Comparison of ENCODE assay signal across 9 cellular contexts in the genomic region with DNA sequence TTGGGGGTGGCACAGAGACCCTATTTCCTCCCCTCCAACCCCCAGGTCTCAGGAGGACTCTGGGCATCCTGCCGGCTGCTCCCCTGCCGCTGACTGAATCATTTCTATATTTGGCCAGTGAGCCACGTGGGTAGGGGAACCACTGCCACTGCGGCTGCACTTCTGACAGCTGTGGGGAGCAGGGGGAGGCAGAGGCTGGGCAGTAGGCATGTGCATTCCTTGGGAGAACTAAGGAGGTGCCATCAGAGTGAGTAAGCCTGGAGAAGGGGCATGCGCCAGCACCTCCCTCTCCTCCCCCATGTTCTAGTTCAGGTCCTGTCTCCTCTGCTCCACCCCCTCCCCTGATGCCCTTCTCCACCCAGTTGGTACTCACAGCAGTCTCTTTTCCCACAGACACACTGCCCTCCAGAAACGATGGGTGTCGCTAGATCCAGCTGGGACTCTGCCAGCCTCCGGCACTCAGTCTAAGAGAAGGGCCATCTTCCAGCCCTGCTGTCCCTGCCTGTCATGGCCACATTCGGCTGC. TPM values are rescaled to one million over a fixed set of nuclear protein-coding genes. Genes with fewer than 3 reads are reported as not detected.
DNase-seq lines count a peak whose midpoint lies in the region; ATAC-seq and TF ChIP-seq lines count a peak whose summit lies in the region.
"Had no signal": no experiment of that assay in that cellular context is flagged by ENCODE, and none has a peak within 500 bp of the region (broad histone marks: within the 10 kb centered on the region; RNA-seq: fewer than 3 reads in every experiment).

No MANE protein-coding gene starts in this region.

- H3K79me2 ChIP-seq in PC-3 (ENCODE audit: low read length) = no peaks in the 10 kb centered on the region

- H3K4me1 ChIP-seq in PC-3 (ENCODE audit: insufficient read depth, low read length) = peaks cover 11% of the 10 kb centered on the region; the same call in 1 of the 2 replicates
- no peaks in the 10 kb centered on the region for H3K4me1 ChIP-seq in ovary (ENCODE audit: insufficient read depth)

- DNase-seq in 8988T (peak; percentile 31), PC-3 (peak; percentile 63), glomerular visceral epithelial cell (ENCODE audit: extremely low spot score) (peak; percentile 96), ovary (no peak), NCI-H345 treated with DMSO at 0.1 percent for 48 hours (lab: John Stamatoyannopoulos, UW; ENCODE audit: unreplicated experiment) (no peak)

- H3K9me3 ChIP-seq in PC-3 (ENCODE audit: low read length) (no peaks in the 10 kb centered on the region), ovary (no peaks in the 10 kb centered on the region)

- no peak for TF ChIP-seq EP300 in ovary (IDR thresholded peaks at IDR 0.05)

- TF ChIP-seq CTCF in PC-3 (conservative IDR thresholded peaks at IDR 0.05; ENCODE audit: low read depth, low read length) (peak; percentile 43; the same call in 1 of the 2 replicates), ovary (IDR thresholded peaks at IDR 0.05) (no peak)

- no peaks in the 10 kb centered on the region for H3K9me2 ChIP-seq in PC-3 (replicated peaks; ENCODE audit: low read length)

- no peaks in the 10 kb centered on the region for H3K36me3 ChIP-seq in PC-3 (ENCODE audit: low read depth, low read length)
- H3K36me3 ChIP-seq in ovary = no peaks in the 10 kb centered on the region

- H3K27ac ChIP-seq in PC-3 (ENCODE audit: low read length) (no peak overlapping the region), temporal lobe (ENCODE audit: low read depth, low read length) (peak overlapping the region; percentile 38), ovary (no peak overlapping the region)

- no peak for TF ChIP-seq POLR2A in ovary (IDR thresholded peaks at IDR 0.05)

- POLR2A ChIA-PET in PC-3 (lab: Charles Lee; ENCODE audit: unreplicated experiment) = no interaction called here

- CTCF ChIA-PET in PC-3 (lab: Charles Lee) = interaction anchor here (1.6 kb wide), 1 partner anchor 178 kb away, joined by 17 read pairs; no protein-coding TSS in a partner anchor

- no peak overlapping the region for H3K4me2 ChIP-seq in PC-3 (ENCODE audit: low read length)

- no peak overlapping the region for H3K9ac ChIP-seq in PC-3 (ENCODE audit: low read length)

- no peaks in the 10 kb centered on the region for H3K27me3 ChIP-seq in PC-3 (ENCODE audit: low read length)
- H3K27me3 ChIP-seq in ovary = no peaks in the 10 kb centered on the region

- intact Hi-C loops in PC-3 (cut with micrococcal nuclease) = loop anchor here (2.0 to 5.0 kb wide), 2 partner anchors 89 to 229 kb away; a partner anchor contains a TSS
- intact Hi-C loops in ovary (cut with DNase I) = loop anchor here in 3 of 4 donors (2.0 to 5.0 kb wide), 2 partner anchors 179 to 181 kb away; no protein-coding TSS in a partner anchor

- peak; percentile 67 for ATAC-seq in GM21529 (IDR thresholded peaks at IDR 0.05; ENCODE audit: unreplicated experiment)
- peak; percentile 65 for ATAC-seq in PC-3
- no peak for ATAC-seq in GM19452 (IDR thresholded peaks at IDR 0.05; ENCODE audit: unreplicated experiment)

- no peaks in the 10 kb centered on the region for H3F3A ChIP-seq in PC-3 (ENCODE audit: low read length, unreplicated experiment)

- no TSS peak for BruUV-seq in PC-3 (replicated peaks; lab: Mats Ljungman, UMichigan)

- no peaks in the 10 kb centered on the region for H4K20me1 ChIP-seq in PC-3 (ENCODE audit: low read length)

- H3K4me3 ChIP-seq in PC-3 (ENCODE audit: low read length) (no peak overlapping the region), ovary (no peak overlapping the region)

- H2AFZ ChIP-seq in PC-3 (ENCODE audit: low read length) = no peak overlapping the region

- 35 to 42% (median 38%) methylated on average over 9 of the region's 9 CpGs for WGBS in ovary, 3 donors

RNA-seq across cellular contexts. Expression of a gene that starts 12.0 kb away (rescaled TPM):
- total RNA-seq in PC-3 (2014; rRNA removed) = 3.4 and 12.1 TPM in 2 replicates
- 12.3 TPM for total RNA-seq in temporal lobe
- 1 to 10 TPM; 1.0 to 2.6 (median 1.6) TPM for total RNA-seq in ovary
- under 1 TPM; 0.35 to 0.53 TPM for polyA plus RNA-seq in ovary

RNA-seq across cellular contexts. Expression of a gene that starts 31.1 kb away (rescaled TPM):
- total RNA-seq in PC-3 (2014; rRNA removed) (119 and 122 TPM in 2 replicates), temporal lobe (87.8 TPM), ovary (10 to 100 TPM; 42.0 to 67.4 (median 46.6) TPM)
- 10 to 100 TPM; 44.0 to 72.4 TPM for polyA plus RNA-seq in ovary

RNA-seq across cellular contexts. Expression of a gene that starts 47.5 kb away (rescaled TPM):
- total RNA-seq in PC-3 (2014; rRNA removed) = not detected in 2 replicates
- not detected for total RNA-seq in temporal lobe
- total RNA-seq in ovary = not detected
- polyA plus RNA-seq in ovary = not detected
- total RNA-seq: T-helper 2 cell treated with Interferon-gamma antibody and Interleukin-4, amounts not matched to agents 100 ng/mL and 5 ng/mL, for 36 hours had no signal

Comparison
In these comparisons a context has a peak if more than half of its experiments do, and no peak if none do; other contexts are left out.
1. DNase-seq: peak in 8988T (single experiment), PC-3 (single experiment) and glomerular visceral epithelial cell (single experiment); none in ovary (0 of 5) and NCI-H345 treated with DMSO at 0.1 percent for 48 hours (single experiment).